In genomic region chr2:44770221-44771187, GRCh38 we compare ENCODE assay signal across 15 cellular contexts.
A peak's percentile ranks its signal among the peaks of the same experiment; 100 is the strongest.
DNase-seq lines count a peak whose midpoint lies in the region; TF ChIP-seq lines count a peak whose summit lies in the region.
"Had no signal": no experiment of that assay in that cellular context is flagged by ENCODE, and none has a peak within 500 bp of the region (broad histone marks: within the 10 kb centered on the region; RNA-seq: fewer than 3 reads in every experiment).

No MANE protein-coding gene starts in this region.

- DNase-seq in ACHN: peak; percentile 7
- DNase-seq in NCI-H146 (lab: John Stamatoyannopoulos, UW): peak; percentile 47
- DNase-seq in brain microvascular endothelial cell: no peak
- DNase-seq in Ammon's horn (ENCODE audit: low spot score): no peak
- no peak for DNase-seq in activated naive CD4-positive, alpha-beta T cell treated with anti-CD3 and anti-CD28 coated beads for 36 hours
- no peak for DNase-seq in H4 (ENCODE audit: low spot score)
- no peak for DNase-seq in activated gamma-delta T cell (lab: John Stamatoyannopoulos, UW)
- DNase-seq: activated B cell treated with CpG ODN at 0.5 μM for 24 hours; activated CD8-positive, alpha-beta memory T cell treated with anti-CD3 and anti-CD28 coated beads, Interleukin-2, amount 50 U/mL, for 48 hours; NK-92 treated with Interleukin-12 subunit alpha and Interleukin-12 subunit beta, amount 100 ng/mL, for 24 hours; stimulated activated naive CD4-positive, alpha-beta T cell treated with Interleukin-2 at 50 U/mL for 16 hours had no signal

- no peaks in the 10 kb centered on the region for H3K4me1 Mint-ChIP-seq in activated naive CD4-positive, alpha-beta T cell treated with anti-CD3 and anti-CD28 coated beads for 36 hours (ENCODE audit: low read depth)
- H3K4me1 Mint-ChIP-seq: central memory CD8-positive, alpha-beta T cell had no signal

- no peaks in the 10 kb centered on the region for H3K9me3 Mint-ChIP-seq in activated naive CD4-positive, alpha-beta T cell treated with anti-CD3 and anti-CD28 coated beads for 36 hours
- H3K9me3 Mint-ChIP-seq: activated B cell treated with CpG ODN at 0.5 μM for 24 hours; central memory CD8-positive, alpha-beta T cell had no signal

- H3K36me3 ChIP-seq in brain microvascular endothelial cell (replicated peaks): no peaks in the 10 kb centered on the region
- H3K36me3 ChIP-seq: vagina had no signal

- CTCF ChIA-PET in activated naive CD4-positive, alpha-beta T cell treated with anti-CD3 and anti-CD28 coated beads for 36 hours (lab: Charles Lee): interaction anchor here (0.7 to 1.5 kb wide), 3 partner anchors 13 to 291 kb away, joined by 3 to 6 read pairs (median 3); no protein-coding TSS in a partner anchor

- intact Hi-C loops in activated naive CD4-positive, alpha-beta T cell treated with anti-CD3 and anti-CD28 coated beads for 36 hours (cut with micrococcal nuclease): no loop called here

- no peaks in the 10 kb centered on the region for H3K27me3 Mint-ChIP-seq in activated naive CD4-positive, alpha-beta T cell treated with anti-CD3 and anti-CD28 coated beads for 36 hours (ENCODE audit: low read depth)
- H3K27me3 Mint-ChIP-seq: central memory CD8-positive, alpha-beta T cell had no signal

- in situ Hi-C loops in ACHN (cut with HindIII; ENCODE audit: low pct_ligation_motif_present, low pct_unique_long_range_greater_than_20kb, low sequenced_read_pairs) (no loop called here), brain microvascular endothelial cell (cut with HindIII; ENCODE audit: low pct_ligation_motif_present, low sequenced_read_pairs) (no loop called here)

- no peak overlapping the region for H3K4me3 ChIP-seq in brain microvascular endothelial cell (ENCODE audit: low read depth, low read length)
- H3K4me3 ChIP-seq: vagina had no signal

- no peak overlapping the region for H3K27ac ChIP-seq in brain microvascular endothelial cell
- H3K27ac ChIP-seq: SK-N-MC, vagina had no signal

- peaks cover 37% of the 10 kb centered on the region for H3K27me3 ChIP-seq in brain microvascular endothelial cell (replicated peaks)
- H3K27me3 ChIP-seq: vagina had no signal

- TF ChIP-seq CTCF in GM12873 (IDR thresholded peaks at IDR 0.05; ENCODE audit: insufficient read depth, low read depth, low read length, missing control alignments) (peak; percentile 5), brain microvascular endothelial cell (IDR thresholded peaks at IDR 0.05; ENCODE audit: low read depth, low read length, missing control alignments) (peak; percentile 8)

- H3K4me3 Mint-ChIP-seq in activated naive CD4-positive, alpha-beta T cell treated with anti-CD3 and anti-CD28 coated beads for 36 hours: no peak overlapping the region
- H3K4me3 Mint-ChIP-seq: activated B cell treated with CpG ODN at 0.5 μM for 24 hours; central memory CD8-positive, alpha-beta T cell had no signal

- peaks cover 6% of the 10 kb centered on the region for H3K36me3 Mint-ChIP-seq in activated naive CD4-positive, alpha-beta T cell treated with anti-CD3 and anti-CD28 coated beads for 36 hours (ENCODE audit: low read depth)

- no peak overlapping the region for H3K27ac Mint-ChIP-seq in activated naive CD4-positive, alpha-beta T cell treated with anti-CD3 and anti-CD28 coated beads for 36 hours
- H3K27ac Mint-ChIP-seq: activated B cell treated with CpG ODN at 0.5 μM for 24 hours had no signal

Comparison
In these comparisons a context has a peak if more than half of its experiments do, and no peak if none do; other contexts are left out.
1. DNase-seq: peak in ACHN (single experiment) and NCI-H146 (single experiment); none in brain microvascular endothelial cell (single experiment), Ammon's horn (single experiment), activated naive CD4-positive, alpha-beta T cell treated with anti-CD3 and anti-CD28 coated beads for 36 hours (single experiment), H4 (single experiment) and activated gamma-delta T cell (single experiment).